Comparison of ENCODE assay signal across 9 cellular contexts in the genomic region with DNA sequence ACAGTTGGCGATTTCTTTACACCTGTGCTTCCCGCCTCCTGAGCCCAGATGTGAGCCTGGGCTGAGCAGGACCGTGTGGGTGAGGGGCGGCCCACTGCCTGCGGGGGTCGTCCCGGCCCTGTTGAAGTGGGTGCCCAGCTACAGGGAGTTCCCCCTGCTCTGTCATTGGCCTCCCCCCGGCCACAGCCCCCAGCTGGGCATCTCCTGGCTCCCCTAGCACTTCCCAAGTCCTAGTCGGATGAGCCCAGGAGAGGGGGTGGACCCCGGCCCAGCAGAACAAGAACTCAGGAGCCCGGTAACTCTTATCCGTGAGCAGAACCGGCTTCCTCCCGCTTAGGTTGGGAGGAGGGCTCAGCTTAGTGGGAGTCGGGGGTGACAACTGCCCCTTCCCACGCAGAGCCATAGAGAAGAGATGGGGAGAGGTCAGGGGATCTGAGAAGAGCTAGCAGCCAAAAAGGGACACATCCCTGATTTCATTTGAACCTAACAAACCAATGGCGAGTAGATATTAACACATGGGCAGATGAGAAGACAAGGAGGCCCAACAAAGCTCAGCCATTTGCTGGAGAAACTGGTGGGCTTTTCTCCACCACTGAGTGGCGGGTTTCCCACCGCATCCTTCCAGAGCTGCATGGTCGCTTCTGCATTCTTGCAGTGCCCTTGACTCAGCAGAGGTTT. TPM values are rescaled to one million over a fixed set of nuclear protein-coding genes. Genes with fewer than 3 reads are reported as not detected.
DNase-seq lines count a peak whose midpoint lies in the region; ATAC-seq and TF ChIP-seq lines count a peak whose summit lies in the region.
"Had no signal": no experiment of that assay in that cellular context is flagged by ENCODE, and none has a peak within 500 bp of the region (broad histone marks: within the 10 kb centered on the region; RNA-seq: fewer than 3 reads in every experiment).

No MANE protein-coding gene starts in this region.

- WGBS in iPS DF 6.9 (ENCODE audit: insufficient coverage, insufficient read length): no CpG with 5 or more reads among the region's 20 CpGs
- WGBS in psoas muscle, 3 donors: 21 to 22% (median 21%) methylated on average over 20 of the region's 20 CpGs
- WGBS in thyroid gland, 2 donors: 18 to 32% methylated on average over 13 to 17 of the region's 20 CpGs

- H3K27ac ChIP-seq in SK-N-MC: no peak overlapping the region
- H3K27ac ChIP-seq in iPS DF 6.9 (ENCODE audit: low read length): no peak overlapping the region
- no peak overlapping the region for H3K27ac ChIP-seq in psoas muscle
- H3K27ac ChIP-seq in thyroid gland: no peak overlapping the region

- intact Hi-C loops in psoas muscle (cut with DNase I): no loop called here
- intact Hi-C loops in thyroid gland (cut with DNase I): no loop called here

- H3K27me3 ChIP-seq in iPS DF 6.9 (ENCODE audit: control insufficient read depth, insufficient read depth, low read length) (peaks cover 7% of the 10 kb centered on the region), psoas muscle (ENCODE audit: insufficient read depth in 3 of 3, low read length in 2 of 3) (peaks cover 0 to 44% (median 11%) of the 10 kb centered on the region in 3 donors), thyroid gland (no peaks in the 10 kb centered on the region)

- H3K9me3 ChIP-seq in ES-I3 (ENCODE audit: control insufficient read depth, insufficient read depth, low read length) (no peaks in the 10 kb centered on the region), SK-N-MC (ENCODE audit: low read depth, low read length) (no peaks in the 10 kb centered on the region), iPS DF 6.9 (ENCODE audit: control insufficient read depth, insufficient read depth, low read length) (no peaks in the 10 kb centered on the region), psoas muscle (no peaks in the 10 kb centered on the region), thyroid gland (no peaks in the 10 kb centered on the region)

- H3K36me3 ChIP-seq in ES-I3 (ENCODE audit: insufficient read depth, low read length): no peaks in the 10 kb centered on the region; the same call in 1 of the 2 replicates
- H3K36me3 ChIP-seq in SK-N-MC (ENCODE audit: insufficient read depth, low read length): no peaks in the 10 kb centered on the region; the same call in 1 of the 2 replicates
- H3K36me3 ChIP-seq in iPS DF 6.9 (ENCODE audit: control insufficient read depth, insufficient read depth, low read length): no peaks in the 10 kb centered on the region
- no peaks in the 10 kb centered on the region for H3K36me3 ChIP-seq in psoas muscle (ENCODE audit: insufficient read depth in 1 of 2, low read depth in 1 of 2)
- no peaks in the 10 kb centered on the region for H3K36me3 ChIP-seq in thyroid gland

- ATAC-seq in psoas muscle (no peak), HG03280 (IDR thresholded peaks at IDR 0.05; ENCODE audit: unreplicated experiment) (no peak)

- H3K4me3 ChIP-seq in SK-N-MC (peak overlapping the region; percentile 88), iPS DF 6.9 (ENCODE audit: low read length) (peak overlapping the region; percentile 66), psoas muscle (peak overlapping the region; percentile 72), thyroid gland (replicated peaks in 1 of 3) (peak overlapping the region in 1 of 3 donors; percentile 32)

- H3K4me1 ChIP-seq in ES-I3 (ENCODE audit: insufficient read depth, low read length): peaks cover 5% of the 10 kb centered on the region
- H3K4me1 ChIP-seq in iPS DF 6.9 (ENCODE audit: control insufficient read depth, insufficient read depth, low read length): peaks cover 3% of the 10 kb centered on the region
- peaks cover 7% of the 10 kb centered on the region for H3K4me1 ChIP-seq in psoas muscle
- peaks cover 8 to 17% of the 10 kb centered on the region in 2 donors for H3K4me1 ChIP-seq in thyroid gland

- TF ChIP-seq POLR2A in thyroid gland (IDR thresholded peaks at IDR 0.05): no peak

- H3K9ac ChIP-seq in ES-I3 (ENCODE audit: low read depth, low read length) (peak overlapping the region; percentile 78; the same call in 1 of the 2 replicates), SK-N-MC (ENCODE audit: insufficient read length) (peak overlapping the region; percentile 67)

- no peak for TF ChIP-seq CTCF in psoas muscle (IDR thresholded peaks at IDR 0.05)
- no peak for TF ChIP-seq CTCF in GM13976 (IDR thresholded peaks at IDR 0.05; ENCODE audit: borderline replicate concordance, control extremely low read depth, extremely low read depth, insufficient read depth, missing control alignments)
- TF ChIP-seq CTCF in thyroid gland (IDR thresholded peaks at IDR 0.05): no peak

- in situ Hi-C loops in GM13976 (cut with MboI; ENCODE audit: low sequenced_read_pairs, unreplicated experiment): no loop called here

- DNase-seq in SK-N-MC (ENCODE audit: low read depth, low spot score) (no peak), iPS DF 6.9 (ENCODE audit: low read depth, low spot score) (no peak), psoas muscle (no peak), GM13976 (ENCODE audit: low spot score) (no peak), NCI-H2196 (lab: John Stamatoyannopoulos, UW; ENCODE audit: unreplicated experiment) (no peak), thyroid gland (no peak)
- DNase-seq: activated naive CD4-positive, alpha-beta T cell treated with anti-CD3 and anti-CD28 coated beads for 36 hours had no signal

RNA-seq across cellular contexts. Expression of a gene that starts 0.9 kb away (rescaled TPM):
- total RNA-seq in psoas muscle (under 1 TPM in 3 of 4 donors, not detected in 1; 0.08 to 0.39 (median 0.22) TPM), thyroid gland (1 to 10 TPM in 1 of 4 donors, under 1 TPM in 3; 0.24 to 1.5 (median 0.65) TPM)
- under 1 TPM; 0.09 to 0.21 (median 0.14) TPM for polyA plus RNA-seq in psoas muscle
